21 cellular contexts compared by ENCODE assay signal in the genomic region with DNA sequence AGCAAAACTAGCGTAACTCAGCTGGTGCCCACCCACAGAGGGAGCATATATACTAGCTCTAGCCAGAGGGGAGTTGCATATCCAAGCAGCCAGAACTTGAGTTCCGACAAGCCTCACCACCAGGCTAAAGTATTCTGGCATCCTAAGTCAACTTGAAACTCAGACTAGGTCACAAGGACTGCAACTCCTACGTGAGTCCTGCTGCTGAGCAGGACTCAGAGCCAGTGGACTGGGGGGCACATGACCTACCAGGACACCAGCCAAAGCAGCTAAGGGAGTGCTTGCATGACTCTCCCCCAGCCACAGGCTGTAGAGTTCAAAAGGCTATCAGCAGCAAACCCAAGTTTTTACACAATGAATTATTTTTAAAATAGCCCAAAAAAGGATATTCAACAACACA.
"Had no signal": no experiment of that assay in that cellular context is flagged by ENCODE, and none has a peak within 500 bp of the region (broad histone marks: within the 10 kb centered on the region; RNA-seq: fewer than 3 reads in every experiment).

No MANE protein-coding gene starts in this region.

- DNase-seq: activated CD4-positive, alpha-beta T cell treated with anti-CD3 and anti-CD28 coated beads for 48 hours; activated CD4-positive, CD25-positive, alpha-beta regulatory T cell; activated CD8-positive, alpha-beta memory T cell treated with anti-CD3 and anti-CD28 coated beads, Interleukin-2, amount 10 ng/mL, durations not matched to agents 7 days and 5 days; activated CD8-positive, alpha-beta T cell treated with anti-CD3 and anti-CD28 coated beads for 36 hours; activated gamma-delta T cell; activated T-cell treated with anti-CD3 and anti-CD28 coated beads for 4 hours; lower lobe of right lung; mesendoderm; mucosa of descending colon; occipital lobe; small intestine; stimulated activated CD4-positive, alpha-beta T cell treated with anti-CD3 and anti-CD28 coated beads, Interleukin-15, amount 100 ng/mL, for 24 hours; stomach; T1000 had no signal

- H3K4me1 ChIP-seq: ascending aorta, esophagus muscularis mucosa, lower lobe of right lung, stomach, vagina had no signal

- H3K9me3 ChIP-seq: lower lobe of right lung, mucosa of descending colon, vagina had no signal

- H3K27ac ChIP-seq: ascending aorta, coronary artery, esophagus muscularis mucosa, lower lobe of right lung, stomach, vagina had no signal

- H3K4me3 ChIP-seq: ascending aorta, coronary artery, esophagus muscularis mucosa, lower lobe of right lung, mucosa of descending colon, stomach, vagina had no signal

- ATAC-seq: activated CD8-positive, alpha-beta memory T cell treated with anti-CD3 and anti-CD28 coated beads, Interleukin-2, amount 10 ng/mL, durations not matched to agents 7 days and 5 days; activated CD8-positive, alpha-beta T cell treated with anti-CD3 and anti-CD28 coated beads for 36 hours; left lobe of liver; lower lobe of right lung; mucosa of descending colon; sciatic nerve; stimulated activated memory B cell treated with anti-CD40 and anti-IgM and Interleukin-4, amounts not matched to agents 10 μg/mL and 1 μg/mL and 100 μg/mL, for 72 hours had no signal

- H3K27me3 ChIP-seq: ascending aorta, esophagus muscularis mucosa, stomach, vagina had no signal

- H3K36me3 ChIP-seq: ascending aorta, esophagus muscularis mucosa, lower lobe of right lung, vagina had no signal
